16 cellular contexts compared by ENCODE assay signal in genomic region chr6:136038531-136038930, GRCh38.
DNase-seq lines count a peak whose midpoint lies in the region; ATAC-seq and TF ChIP-seq lines count a peak whose summit lies in the region.
"Had no signal": no experiment of that assay in that cellular context is flagged by ENCODE, and none has a peak within 500 bp of the region (broad histone marks: within the 10 kb centered on the region; RNA-seq: fewer than 3 reads in every experiment).

No MANE protein-coding gene starts in this region.

- no peaks in the 10 kb centered on the region for H3K36me3 ChIP-seq in brain microvascular endothelial cell (replicated peaks)
- no peaks in the 10 kb centered on the region for H3K36me3 ChIP-seq in sigmoid colon
- no peaks in the 10 kb centered on the region for H3K36me3 ChIP-seq in effector memory CD4-positive, alpha-beta T cell (ENCODE audit: control insufficient read depth, insufficient read depth, low read length)
- H3K36me3 ChIP-seq: spleen had no signal

- TF ChIP-seq POLR2A in sigmoid colon (IDR thresholded peaks at IDR 0.05), result no peak

- DNase-seq in AG04450 (ENCODE audit: low read depth, low spot score) (no peak), brain microvascular endothelial cell (no peak), left ventricle myocardium superior (no peak), sigmoid colon (no peak), NCI-H1436 treated with DMSO at 0.1 percent for 48 hours (lab: John Stamatoyannopoulos, UW) (no peak)
- no peak for DNase-seq in effector memory CD4-positive, alpha-beta T cell
- DNase-seq in activated naive CD8-positive, alpha-beta T cell treated with anti-CD3 and anti-CD28 coated beads, Interleukin-2, amount 50 U/mL, for 24 hours, result no peak
- DNase-seq: activated CD4-positive, alpha-beta T cell treated with anti-CD3 and anti-CD28 coated beads for 4 hours; AML-193; immature natural killer cell; NCI-H1048; NCI-H345; PC-3; spleen; trophoblast cell had no signal

- H3K27ac ChIP-seq in AG04450 (ENCODE audit: low read depth, low read length) (peak overlapping the region; percentile 88), brain microvascular endothelial cell (no peak overlapping the region), sigmoid colon (peak overlapping the region; percentile 43 to 63 (median 50))
- H3K27ac ChIP-seq in effector memory CD4-positive, alpha-beta T cell (ENCODE audit: insufficient read depth, low read length, poor library complexity, severe bottlenecking), result no peak overlapping the region

- H3K36me3 Mint-ChIP-seq in activated naive CD8-positive, alpha-beta T cell treated with anti-CD3 and anti-CD28 coated beads, Interleukin-2, amount 50 U/mL, for 24 hours (ENCODE audit: low read depth), result no peaks in the 10 kb centered on the region
- H3K36me3 Mint-ChIP-seq: immature natural killer cell had no signal

- peaks cover 13% of the 10 kb centered on the region for H3K4me1 Mint-ChIP-seq in activated naive CD8-positive, alpha-beta T cell treated with anti-CD3 and anti-CD28 coated beads, Interleukin-2, amount 50 U/mL, for 24 hours

- in situ Hi-C loops in brain microvascular endothelial cell (cut with HindIII; ENCODE audit: low pct_ligation_motif_present, low sequenced_read_pairs), result no loop called here

- H3K9me3 ChIP-seq in AG04450 (ENCODE audit: control insufficient read depth, insufficient read depth, low read length) (no peaks in the 10 kb centered on the region), sigmoid colon (no peaks in the 10 kb centered on the region)
- H3K9me3 ChIP-seq in effector memory CD4-positive, alpha-beta T cell (ENCODE audit: control insufficient read depth, low read length), result no peaks in the 10 kb centered on the region
- H3K9me3 ChIP-seq: spleen had no signal

- TF ChIP-seq EP300 in sigmoid colon (IDR thresholded peaks at IDR 0.05), result no peak

- H3K27me3 ChIP-seq in AG04450 (ENCODE audit: control insufficient read depth, insufficient read depth, low read length), result no peaks in the 10 kb centered on the region
- H3K27me3 ChIP-seq in brain microvascular endothelial cell (replicated peaks), result no peaks in the 10 kb centered on the region
- no peaks in the 10 kb centered on the region for H3K27me3 ChIP-seq in sigmoid colon
- no peaks in the 10 kb centered on the region for H3K27me3 ChIP-seq in effector memory CD4-positive, alpha-beta T cell (replicated peaks; ENCODE audit: control insufficient read depth, insufficient read depth, low read length, poor library complexity, severe bottlenecking)
- H3K27me3 ChIP-seq: spleen had no signal

- H3K27me3 Mint-ChIP-seq in activated naive CD8-positive, alpha-beta T cell treated with anti-CD3 and anti-CD28 coated beads, Interleukin-2, amount 50 U/mL, for 24 hours, result peaks cover 10% of the 10 kb centered on the region

- H3K27ac Mint-ChIP-seq in activated naive CD8-positive, alpha-beta T cell treated with anti-CD3 and anti-CD28 coated beads, Interleukin-2, amount 50 U/mL, for 24 hours, result no peak overlapping the region
- H3K27ac Mint-ChIP-seq: immature natural killer cell had no signal

- intact Hi-C loops in left ventricle myocardium superior (cut with micrococcal nuclease) (loop anchor here (5.0 to 10.0 kb wide), 2 partner anchors 189 to 504 kb away; no protein-coding TSS in a partner anchor), sigmoid colon (cut with DNase I) (no loop called here)

- TF ChIP-seq CTCF in AG04450 (IDR thresholded peaks at IDR 0.05; ENCODE audit: low read depth, low read length) (no peak), brain microvascular endothelial cell (IDR thresholded peaks at IDR 0.05; ENCODE audit: low read depth, low read length, missing control alignments) (no peak), sigmoid colon (IDR thresholded peaks at IDR 0.05) (no peak)

- peak overlapping the region; percentile 64 for H3K4me3 ChIP-seq in AG04450 (ENCODE audit: low read depth, low read length)
- peak overlapping the region; percentile 51 for H3K4me3 ChIP-seq in brain microvascular endothelial cell (ENCODE audit: low read depth, low read length)
- peak overlapping the region in 3 of 4 donors; percentile 33 to 40 (median 35) for H3K4me3 ChIP-seq in sigmoid colon
- H3K4me3 ChIP-seq in effector memory CD4-positive, alpha-beta T cell (ENCODE audit: insufficient read depth, low read depth, low read length, poor library complexity, severe bottlenecking), result no peak overlapping the region

- CTCF ChIA-PET in AG04450 (lab: Charles Lee), result interaction anchor here (0.8 to 1.5 kb wide), 4 partner anchors 8 to 188 kb away, joined by 3 to 5 read pairs (median 4); no protein-coding TSS in a partner anchor

- peak; percentile 8 for ATAC-seq in left ventricle myocardium superior
- ATAC-seq in activated naive CD8-positive, alpha-beta T cell treated with anti-CD3 and anti-CD28 coated beads, Interleukin-2, amount 50 U/mL, for 24 hours, result no peak
- ATAC-seq in HG02884 (IDR thresholded peaks at IDR 0.05; ENCODE audit: unreplicated experiment), result no peak
- ATAC-seq: PC-3 had no signal

- POLR2A ChIA-PET in AG04450 (lab: Yijun Ruan, JAX), result no interaction called here

- H3K9me3 Mint-ChIP-seq in activated naive CD8-positive, alpha-beta T cell treated with anti-CD3 and anti-CD28 coated beads, Interleukin-2, amount 50 U/mL, for 24 hours, result no peaks in the 10 kb centered on the region
- H3K9me3 Mint-ChIP-seq: immature natural killer cell had no signal

- no peak overlapping the region for H3K4me3 Mint-ChIP-seq in activated naive CD8-positive, alpha-beta T cell treated with anti-CD3 and anti-CD28 coated beads, Interleukin-2, amount 50 U/mL, for 24 hours

- H3K4me1 ChIP-seq in sigmoid colon, result peaks cover 0 to 13% (median 0%) of the 10 kb centered on the region in 4 donors
- no peaks in the 10 kb centered on the region for H3K4me1 ChIP-seq in effector memory CD4-positive, alpha-beta T cell (ENCODE audit: control insufficient read depth, insufficient read depth, low read length, poor library complexity, severe bottlenecking)

Comparison
In these comparisons a context has a peak if more than half of its experiments do, and no peak if none do; other contexts are left out.
1. H3K27ac ChIP-seq: peak in AG04450 (single experiment) and sigmoid colon (4 of 4); none in brain microvascular endothelial cell (single experiment) and effector memory CD4-positive, alpha-beta T cell (single experiment).